ENCODE assay signal across 13 cellular contexts in genomic region chr2:27796991-27797752, GRCh38. TPM values are rescaled to one million over a fixed set of nuclear protein-coding genes. Genes with fewer than 3 reads are reported as not detected.
DNase-seq lines count a peak whose midpoint lies in the region; ATAC-seq and TF ChIP-seq lines count a peak whose summit lies in the region.
"Had no signal": no experiment of that assay in that cellular context is flagged by ENCODE, and none has a peak within 500 bp of the region (broad histone marks: within the 10 kb centered on the region; RNA-seq: fewer than 3 reads in every experiment).

No MANE protein-coding gene starts in this region.

- DNase-seq in NOMO-1 (lab: John Stamatoyannopoulos, UW; ENCODE audit: unreplicated experiment in 2 of 2) (peak; percentile 75 to 84), endodermal cell (no peak), mesendoderm (no peak), upper lobe of left lung (peak in 1 of 2 donors; percentile 40), thyroid gland (no peak)
- DNase-seq in activated CD8-positive, alpha-beta memory T cell treated with anti-CD3 and anti-CD28 coated beads, Interleukin-2, amount 50 U/mL, for 4 hours = no peak
- DNase-seq: activated CD4-positive, alpha-beta T cell treated with anti-CD3 and anti-CD28 coated beads, Interleukin-2, amount 10 ng/mL, durations not matched to agents 24 days and 14 days; esophagus squamous epithelium; NCI-H1105 treated with DMSO at 0.1 percent for 48 hours; NCI-H82; stimulated activated CD4-positive, alpha-beta T cell treated with anti-CD3 and anti-CD28 coated beads, Interleukin-4, amount 100 ng/mL, for 24 hours; stimulated activated naive CD8-positive, alpha-beta T cell treated with anti-CD3 and anti-CD28 coated beads, Interleukin-15, Interleukin-2, amounts not matched to agents 100 U/mL and 50 U/mL, for 24 hours had no signal

- no peak overlapping the region for H3K56ac ChIP-seq in mesendoderm (ENCODE audit: low read length)

- H3K27ac Mint-ChIP-seq in endodermal cell = peak overlapping the region; percentile 29
- H3K27ac Mint-ChIP-seq: activated CD4-positive, alpha-beta T cell treated with anti-CD3 and anti-CD28 coated beads, Interleukin-2, amount 10 ng/mL, durations not matched to agents 24 days and 14 days had no signal

- H3K9me3 ChIP-seq in endodermal cell (ENCODE audit: control insufficient read depth, low read length) = no peaks in the 10 kb centered on the region
- H3K9me3 ChIP-seq in upper lobe of left lung = no peaks in the 10 kb centered on the region
- H3K9me3 ChIP-seq in thyroid gland = no peaks in the 10 kb centered on the region
- H3K9me3 ChIP-seq: esophagus squamous epithelium had no signal

- H3K9ac ChIP-seq in endodermal cell (ENCODE audit: extremely low read depth, low read length, poor library complexity, severe bottlenecking) (no peak overlapping the region), mesendoderm (ENCODE audit: low read length) (no peak overlapping the region)

- H2BK120ac ChIP-seq in mesendoderm (ENCODE audit: low read depth, low read length) = no peak overlapping the region

- no peaks in the 10 kb centered on the region for H3K4me1 Mint-ChIP-seq in endodermal cell

- peaks cover 2% of the 10 kb centered on the region for H3K27me3 Mint-ChIP-seq in endodermal cell (ENCODE audit: insufficient read depth)
- H3K27me3 Mint-ChIP-seq: activated CD4-positive, alpha-beta T cell treated with anti-CD3 and anti-CD28 coated beads, Interleukin-2, amount 10 ng/mL, durations not matched to agents 24 days and 14 days had no signal

- H3K4ac ChIP-seq in mesendoderm (ENCODE audit: low read depth, low read length) = no peak overlapping the region

- WGBS in endodermal cell (ENCODE audit: insufficient coverage in 1 of 2, insufficient read length in 1 of 2), 2 experiments = 88% methylated on average over 9 of the region's 9 CpGs
- no CpG with 5 or more reads among the region's 9 CpGs for WGBS in mesendoderm (ENCODE audit: extremely low coverage, insufficient coverage, low lambda C conversion rate)
- 59 to 66% methylated on average over 9 of the region's 9 CpGs for WGBS in upper lobe of left lung, 2 donors
- WGBS in thyroid gland, 2 donors = 87 to 93% methylated on average over 9 of the region's 9 CpGs

- no peaks in the 10 kb centered on the region for H3K36me3 Mint-ChIP-seq in endodermal cell (ENCODE audit: low read depth)

- no peaks in the 10 kb centered on the region for H3K79me2 ChIP-seq in mesendoderm (ENCODE audit: control insufficient read depth, insufficient read depth, low read length)

- H3K36me3 ChIP-seq in endodermal cell (ENCODE audit: control insufficient read depth, insufficient read depth, low read length) (no peaks in the 10 kb centered on the region), mesendoderm (ENCODE audit: control insufficient read depth, insufficient read depth, low read length) (no peaks in the 10 kb centered on the region), upper lobe of left lung (no peaks in the 10 kb centered on the region), thyroid gland (no peaks in the 10 kb centered on the region)
- H3K36me3 ChIP-seq: esophagus squamous epithelium had no signal

- TF ChIP-seq CTCF in endodermal cell (conservative IDR thresholded peaks at IDR 0.05) (no peak), upper lobe of left lung (IDR thresholded peaks at IDR 0.05) (no peak), thyroid gland (IDR thresholded peaks at IDR 0.05) (no peak)

- no peak for TF ChIP-seq EP300 in upper lobe of left lung (IDR thresholded peaks at IDR 0.05)

- H3K79me1 ChIP-seq in mesendoderm (ENCODE audit: low read length) = no peaks in the 10 kb centered on the region

- no peaks in the 10 kb centered on the region for H3K4me1 ChIP-seq in endodermal cell (ENCODE audit: control insufficient read depth, insufficient read depth, low read length)
- H3K4me1 ChIP-seq in mesendoderm (ENCODE audit: control insufficient read depth, low read depth, low read length) = peaks cover 4% of the 10 kb centered on the region
- peaks cover 12 to 28% (median 25%) of the 10 kb centered on the region in 4 donors for H3K4me1 ChIP-seq in upper lobe of left lung
- H3K4me1 ChIP-seq in thyroid gland = peaks cover 0 to 11% of the 10 kb centered on the region in 2 donors

- H2BK5ac ChIP-seq in mesendoderm (ENCODE audit: low read length) = no peak overlapping the region

- H3K9me3 Mint-ChIP-seq in endodermal cell = no peaks in the 10 kb centered on the region

- peak overlapping the region; percentile 9 for H3K23ac ChIP-seq in mesendoderm (ENCODE audit: low read length)

- no peak overlapping the region for H3K4me2 ChIP-seq in mesendoderm (ENCODE audit: low read length)

- no peak overlapping the region for H2BK15ac ChIP-seq in mesendoderm (replicated peaks; ENCODE audit: low read depth)

- H3K27ac ChIP-seq in endodermal cell (ENCODE audit: low read depth, low read length) (no peak overlapping the region), mesendoderm (ENCODE audit: low read depth, low read length) (no peak overlapping the region), upper lobe of left lung (peak overlapping the region; percentile 37 to 71 (median 63)), thyroid gland (no peak overlapping the region)

- H4K5ac ChIP-seq in mesendoderm (ENCODE audit: low read length) = no peak overlapping the region

- no peak overlapping the region for H3K18ac ChIP-seq in mesendoderm (ENCODE audit: low read length)

- intact Hi-C loops in thyroid gland (cut with DNase I) = no loop called here

- TF ChIP-seq POLR2A in upper lobe of left lung (IDR thresholded peaks at IDR 0.05) = no peak
- no peak for TF ChIP-seq POLR2A in thyroid gland (IDR thresholded peaks at IDR 0.05)

- no peak overlapping the region for H3K4me3 ChIP-seq in endodermal cell (ENCODE audit: low read length)
- H3K4me3 ChIP-seq in mesendoderm (ENCODE audit: low read length) = no peak overlapping the region
- no peak overlapping the region for H3K4me3 ChIP-seq in upper lobe of left lung
- H3K4me3 ChIP-seq in thyroid gland (replicated peaks in 1 of 3) = no peak overlapping the region
- H3K4me3 ChIP-seq: esophagus squamous epithelium had no signal

- no peak for ATAC-seq in upper lobe of left lung (ENCODE audit: low FRiP score in 2 of 2)
- ATAC-seq in GM19455 (IDR thresholded peaks at IDR 0.05; ENCODE audit: unreplicated experiment) = no peak
- ATAC-seq: stimulated activated naive CD8-positive, alpha-beta T cell treated with anti-CD3 and anti-CD28 coated beads, Interleukin-15, Interleukin-2, amounts not matched to agents 100 U/mL and 50 U/mL, for 24 hours had no signal

- H3K27me3 ChIP-seq in endodermal cell (ENCODE audit: control insufficient read depth, insufficient read depth, low read length, poor library complexity, severe bottlenecking) (no peaks in the 10 kb centered on the region), mesendoderm (ENCODE audit: insufficient read depth, low read length, poor library complexity) (no peaks in the 10 kb centered on the region), upper lobe of left lung (no peaks in the 10 kb centered on the region), thyroid gland (no peaks in the 10 kb centered on the region)
- H3K27me3 ChIP-seq: esophagus squamous epithelium had no signal

- H3K4me3 Mint-ChIP-seq in endodermal cell = no peak overlapping the region
- H3K4me3 Mint-ChIP-seq: activated CD4-positive, alpha-beta T cell treated with anti-CD3 and anti-CD28 coated beads, Interleukin-2, amount 10 ng/mL, durations not matched to agents 24 days and 14 days had no signal

- no peak overlapping the region for H2AK5ac ChIP-seq in mesendoderm (ENCODE audit: low read length)

- H4K8ac ChIP-seq in mesendoderm (ENCODE audit: low read depth, low read length) = no peak overlapping the region

RNA-seq across cellular contexts. Expression of gene MRPL33, which starts 25.7 kb away (rescaled TPM):
- total RNA-seq in endodermal cell (10 to 100 TPM; 69.5 to 80.6 TPM), upper lobe of left lung (100 to 1,000 TPM in 2 of 6 donors, 10 to 100 TPM in 4; 54.5 to 122 (median 72.4) TPM), thyroid gland (100 to 1,000 TPM in 3 of 4 donors, 10 to 100 TPM in 1; 70.2 to 166 (median 130) TPM)
- 111 TPM for polyA plus RNA-seq in endodermal cell (2013, experiment 1 of 2)
- 118 TPM for polyA plus RNA-seq in endodermal cell (2013, experiment 2 of 2)
- 299 TPM for polyA plus RNA-seq in mesendoderm (2013, experiment 1 of 2)
- polyA plus RNA-seq in mesendoderm (2013, experiment 2 of 2) = 308 TPM

Comparison
In these comparisons a context has a peak if more than half of its experiments do, and no peak if none do; other contexts are left out.
1. DNase-seq: peak in NOMO-1 (2 of 2); none in endodermal cell (single experiment), mesendoderm (single experiment), thyroid gland (0 of 2) and activated CD8-positive, alpha-beta memory T cell treated with anti-CD3 and anti-CD28 coated beads, Interleukin-2, amount 50 U/mL, for 4 hours (single experiment).
2. H3K27ac ChIP-seq: peak in upper lobe of left lung (4 of 4); none in endodermal cell (single experiment), mesendoderm (single experiment) and thyroid gland (0 of 3).